ENCODE assay signal across 8 cellular contexts in genomic region chr6:3601570-3601969, GRCh38.
"Had no signal": no experiment of that assay in that cellular context is flagged by ENCODE, and none has a peak within 500 bp of the region (broad histone marks: within the 10 kb centered on the region; RNA-seq: fewer than 3 reads in every experiment).

No MANE protein-coding gene starts in this region.

- H3K9me3 ChIP-seq: HAP-1 had no signal

- H3K27ac ChIP-seq: GM23248 had no signal

- H3K36me3 ChIP-seq: HAP-1 had no signal

- H3K4me3 ChIP-seq: GM23248, GM23338, HAP-1 had no signal

- H3K4me1 ChIP-seq: HAP-1 had no signal

- DNase-seq: GM23248, GOT3, H7, H9, HCEC 1CT, HFFc6 had no signal
